In genomic region chr10:63503395-63503794, GRCh38 we compare ENCODE assay signal across 28 cellular contexts. TPM values are rescaled to one million over a fixed set of nuclear protein-coding genes. Genes with fewer than 3 reads are reported as not detected.
DNase-seq lines count a peak whose midpoint lies in the region; ATAC-seq, FAIRE-seq and TF ChIP-seq lines count a peak whose summit lies in the region.
"Had no signal": no experiment of that assay in that cellular context is flagged by ENCODE, and none has a peak within 500 bp of the region (broad histone marks: within the 10 kb centered on the region; RNA-seq: fewer than 3 reads in every experiment).

No MANE protein-coding gene starts in this region.

- H3K4me1 ChIP-seq in breast epithelium (peaks cover 0 to 15% of the 10 kb centered on the region in 2 donors), mesenchymal stem cell (ENCODE audit: control insufficient read depth, insufficient read depth, low read depth, low read length) (peaks cover 3% of the 10 kb centered on the region), small intestine (ENCODE audit: control insufficient read depth in 2 of 2, insufficient read depth in 1 of 2, low read depth in 1 of 2, low read length in 1 of 2) (peaks cover 0 to 8% of the 10 kb centered on the region in 2 donors), vagina (peaks cover 23% of the 10 kb centered on the region)
- H3K4me1 ChIP-seq: prostate gland had no signal

- peaks cover 5% of the 10 kb centered on the region for H3K79me1 ChIP-seq in mesenchymal stem cell (replicated peaks; ENCODE audit: low read length, poor library complexity, severe bottlenecking)

- no peaks in the 10 kb centered on the region for H3K9me3 ChIP-seq in breast epithelium
- no peaks in the 10 kb centered on the region for H3K9me3 ChIP-seq in mesenchymal stem cell (ENCODE audit: control insufficient read depth, low read length)
- no peaks in the 10 kb centered on the region for H3K9me3 ChIP-seq in small intestine (ENCODE audit: control insufficient read depth, low read depth)
- H3K9me3 ChIP-seq in vagina = no peaks in the 10 kb centered on the region
- H3K9me3 ChIP-seq: prostate gland, sigmoid colon, suprapubic skin, uterus had no signal

- no peak for TF ChIP-seq CTCF in breast epithelium (IDR thresholded peaks at IDR 0.05)
- TF ChIP-seq CTCF in vagina (IDR thresholded peaks at IDR 0.05) = no peak

- no peak overlapping the region for H2BK12ac ChIP-seq in mesenchymal stem cell (ENCODE audit: low read length in 2 of 2)

- no peak for ATAC-seq in HG02852 (IDR thresholded peaks at IDR 0.05; ENCODE audit: unreplicated experiment)
- ATAC-seq: activated T-cell treated with anti-CD3 and anti-CD28 coated beads, Interleukin-2, amount 50 U/mL, for 4 hours; stimulated activated naive B cell treated with anti-CD40 and anti-IgM and Interleukin-4, amounts not matched to agents 10 μg/mL and 1 μg/mL and 100 μg/mL, for 72 hours had no signal

- no peak for FAIRE-seq in small intestine (lab: Jason Lieb, UNC)

- no peak overlapping the region for H3K18ac ChIP-seq in mesenchymal stem cell (ENCODE audit: low read depth in 1 of 2, low read length in 2 of 2)

- H3K9ac ChIP-seq in mesenchymal stem cell (ENCODE audit: low read length) = no peak overlapping the region

- no peak overlapping the region for H2BK120ac ChIP-seq in mesenchymal stem cell (ENCODE audit: low read depth, low read length)

- 88% methylated on average over 4 of the region's 4 CpGs for WGBS in mesenchymal stem cell
- WGBS in small intestine, 3 donors = 45 to 58% (median 55%) methylated on average over 4 of the region's 4 CpGs

- no peak overlapping the region for H3K23ac ChIP-seq in mesenchymal stem cell (ENCODE audit: low read length in 2 of 2)

- H3K36me3 ChIP-seq in breast epithelium (no peaks in the 10 kb centered on the region), mesenchymal stem cell (ENCODE audit: control insufficient read depth in 1 of 2, insufficient read depth in 2 of 2, low read depth in 1 of 2, low read length in 2 of 2) (no peaks in the 10 kb centered on the region), small intestine (ENCODE audit: control insufficient read depth in 2 of 2, insufficient read depth in 2 of 2, low read length in 2 of 2) (no peaks in the 10 kb centered on the region), vagina (no peaks in the 10 kb centered on the region)
- H3K36me3 ChIP-seq: prostate gland, sigmoid colon, suprapubic skin, uterus had no signal

- H3K27me3 ChIP-seq in breast epithelium (no peaks in the 10 kb centered on the region), mesenchymal stem cell (ENCODE audit: control insufficient read depth in 1 of 2, insufficient read depth in 1 of 2, low read length in 2 of 2) (no peaks in the 10 kb centered on the region), small intestine (ENCODE audit: control insufficient read depth in 2 of 2, insufficient read depth in 2 of 2, low read length in 2 of 2) (no peaks in the 10 kb centered on the region), vagina (no peaks in the 10 kb centered on the region)
- H3K27me3 ChIP-seq: dorsolateral prefrontal cortex, sigmoid colon, suprapubic skin, uterus had no signal

- no peak overlapping the region for H2BK15ac ChIP-seq in mesenchymal stem cell (ENCODE audit: low read depth, poor library complexity, severe bottlenecking)

- peak overlapping the region; percentile 51 to 68 for H3K27ac ChIP-seq in breast epithelium
- no peak overlapping the region for H3K27ac ChIP-seq in mesenchymal stem cell (ENCODE audit: low read length, poor library complexity, severe bottlenecking)
- no peak overlapping the region for H3K27ac ChIP-seq in small intestine (ENCODE audit: low read depth in 1 of 2, low read length in 1 of 2)
- no peak overlapping the region for H3K27ac ChIP-seq in vagina
- H3K27ac ChIP-seq: 22Rv1, prostate gland, sigmoid colon, SK-N-MC, suprapubic skin had no signal

- no peak overlapping the region for H2BK5ac ChIP-seq in mesenchymal stem cell (ENCODE audit: low read depth, low read length, poor library complexity, severe bottlenecking)

- no peak overlapping the region for H3K4ac ChIP-seq in mesenchymal stem cell (ENCODE audit: low read depth in 1 of 2, low read length in 2 of 2)

- no peak for TF ChIP-seq POLR2A in breast epithelium (IDR thresholded peaks at IDR 0.05)
- no peak for TF ChIP-seq POLR2A in vagina (IDR thresholded peaks at IDR 0.05)

- H4K8ac ChIP-seq in mesenchymal stem cell (ENCODE audit: low read length) = peak overlapping the region; percentile 4

- H4K91ac ChIP-seq in mesenchymal stem cell (ENCODE audit: low read length) = no peak overlapping the region

- H2AK5ac ChIP-seq in mesenchymal stem cell (ENCODE audit: low read length, severe bottlenecking) = no peak overlapping the region

- H3K4me3 ChIP-seq in breast epithelium = no peak overlapping the region
- no peak overlapping the region for H3K4me3 ChIP-seq in mesenchymal stem cell (ENCODE audit: insufficient read depth in 1 of 2, low read depth in 1 of 2, low read length in 2 of 2)
- H3K4me3 ChIP-seq in small intestine (ENCODE audit: low read depth in 1 of 2, low read length in 2 of 2) = no peak overlapping the region
- H3K4me3 ChIP-seq in vagina = no peak overlapping the region
- H3K4me3 ChIP-seq: dorsolateral prefrontal cortex, lung, prostate gland, sigmoid colon, SK-N-MC, suprapubic skin, uterus had no signal

- H3K14ac ChIP-seq in mesenchymal stem cell (ENCODE audit: low read length in 2 of 2) = no peak overlapping the region

- DNase-seq in NOMO-1 treated with DMSO at 0.1 percent for 48 hours (lab: John Stamatoyannopoulos, UW; ENCODE audit: unreplicated experiment) = peak; percentile 22
- DNase-seq in NOMO-1 (lab: John Stamatoyannopoulos, UW; ENCODE audit: unreplicated experiment in 2 of 2) = no peak
- DNase-seq in breast epithelium (ENCODE audit: low spot score in 2 of 2) = no peak
- no peak for DNase-seq in mesenchymal stem cell
- DNase-seq in small intestine = peak; percentile 14
- no peak for DNase-seq in NCI-H1694 (lab: John Stamatoyannopoulos, UW)
- no peak for DNase-seq in vagina (ENCODE audit: extremely low spot score in 2 of 2)
- DNase-seq: activated CD4-positive, alpha-beta T cell treated with anti-CD3 and anti-CD28 coated beads for 4 hours; activated naive CD4-positive, alpha-beta T cell; activated T-cell treated with anti-CD3 and anti-CD28 coated beads, Interleukin-2, amount 50 U/mL, for 4 hours; CD4-positive, CD25-positive, alpha-beta regulatory T cell; dorsolateral prefrontal cortex; GOT3; IMR-90; NCI-H1092; NCI-H1930; NCI-H748 treated with DMSO at 0.1 percent for 48 hours; RPMI8226; sigmoid colon; stimulated activated CD4-positive, alpha-beta T cell treated with anti-CD3 and anti-CD28 coated beads, Interleukin-15, amount 100 ng/mL, for 24 hours; stimulated activated naive B cell treated with anti-CD40 and anti-IgM and Interleukin-4, amounts not matched to agents 10 μg/mL and 1 μg/mL and 100 μg/mL, for 72 hours; uterus had no signal

- no peak overlapping the region for H3K4me2 ChIP-seq in mesenchymal stem cell (ENCODE audit: low read length, poor library complexity, severe bottlenecking)

- H2AFZ ChIP-seq in mesenchymal stem cell (ENCODE audit: low read depth, low read length) = no peak overlapping the region

- intact Hi-C loops in breast epithelium (cut with DNase I; ENCODE audit: low total_unique reads) (no loop called here), vagina (cut with DNase I) (no loop called here)

RNA-seq across cellular contexts. Expression of gene REEP3, which starts 17.8 kb away (rescaled TPM):
- total RNA-seq in breast epithelium = 10 to 100 TPM; 55.4 to 74.1 (median 63.6) TPM
- 38.5 TPM for polyA plus RNA-seq in mesenchymal stem cell (2013, experiment 1 of 2)
- polyA plus RNA-seq in mesenchymal stem cell (2013, experiment 2 of 2) = 42.0 TPM
- 10 to 100 TPM in 2 of 3 donors, 1 to 10 TPM in 1; 9.8 to 21.5 (median 21.3) TPM for polyA plus RNA-seq in small intestine
- total RNA-seq in vagina = 41.0 TPM

RNA-seq across cellular contexts. Expression of gene JMJD1C, which starts 37.6 kb away (rescaled TPM):
- total RNA-seq in breast epithelium (100 to 1,000 TPM; 134 to 327 (median 162) TPM), vagina (105 TPM)
- 23.7 TPM for polyA plus RNA-seq in mesenchymal stem cell (2013, experiment 1 of 2)
- polyA plus RNA-seq in mesenchymal stem cell (2013, experiment 2 of 2) = 25.8 TPM
- polyA plus RNA-seq in small intestine = 10 to 100 TPM; 22.4 to 50.5 (median 27.6) TPM

Comparison
In these comparisons a context has a peak if more than half of its experiments do, and no peak if none do; other contexts are left out.
1. DNase-seq: peak in NOMO-1 treated with DMSO at 0.1 percent for 48 hours (single experiment) and small intestine (single experiment); none in NOMO-1 (0 of 2), breast epithelium (0 of 2), mesenchymal stem cell (single experiment), NCI-H1694 (single experiment) and vagina (0 of 2).
2. H3K27ac ChIP-seq: peak in breast epithelium (2 of 2); none in mesenchymal stem cell (single experiment), small intestine (0 of 2) and vagina (single experiment).